ENCODE assay signal across 8 cellular contexts in genomic region chr16:67248401-67249177, GRCh38. TPM values are rescaled to one million over a fixed set of nuclear protein-coding genes. Genes with fewer than 3 reads are reported as not detected.
A peak's percentile ranks its signal among the peaks of the same experiment; 100 is the strongest.
DNase-seq lines count a peak whose midpoint lies in the region; ATAC-seq and TF ChIP-seq lines count a peak whose summit lies in the region.

TSS of gene SLC9A5 (plus strand) at chr16:67248979. CDS start at chr16:67249015, 36 bp downstream.

- peaks cover 42% of the 10 kb centered on the region; the same call in 1 of the 2 replicates for H3F3A ChIP-seq in PC-9 (ENCODE audit: insufficient read depth, low read depth)

- no peaks in the 10 kb centered on the region for H3K9me2 ChIP-seq in PC-9 (ENCODE audit: insufficient read depth)

- TF ChIP-seq CTCF in PC-9 (conservative IDR thresholded peaks at IDR 0.05) = no peak; the same call in 1 of the 2 replicates
- TF ChIP-seq CTCF in coronary artery (IDR thresholded peaks at IDR 0.05) = no peak

- peak within 1 kb of the TSS; percentile 89 for H3K18ac ChIP-seq in mesendoderm (ENCODE audit: low read length)

- H3K27ac ChIP-seq in PC-9 (no peak within 1 kb of the TSS), coronary artery (peak within 1 kb of the TSS in 1 of 2 donors; percentile 2), mesendoderm (ENCODE audit: low read depth, low read length) (no peak within 1 kb of the TSS)

- WGBS in mesendoderm (ENCODE audit: extremely low coverage, insufficient coverage, low lambda C conversion rate) = no CpG with 5 or more reads among the region's 75 CpGs

- no peaks in the 10 kb centered on the region for H4K20me1 ChIP-seq in PC-9 (ENCODE audit: insufficient read depth)

- peak within 1 kb of the TSS; percentile 69 for H2AK5ac ChIP-seq in mesendoderm (ENCODE audit: low read length)

- peak within 1 kb of the TSS; percentile 90 for H3K56ac ChIP-seq in mesendoderm (ENCODE audit: low read length)

- H3K27me3 ChIP-seq in PC-9 (ENCODE audit: insufficient read depth, low read depth) (no peaks in the 10 kb centered on the region; the same call in 1 of the 2 replicates), mesendoderm (ENCODE audit: insufficient read depth, low read length, poor library complexity) (peaks cover 4% of the 10 kb centered on the region)

- no peak within 1 kb of the TSS for H2BK120ac ChIP-seq in mesendoderm (ENCODE audit: low read depth, low read length)

- H4K8ac ChIP-seq in mesendoderm (ENCODE audit: low read depth, low read length) = no peak within 1 kb of the TSS

- H3K23ac ChIP-seq in mesendoderm (ENCODE audit: low read length) = peak within 1 kb of the TSS; percentile 89

- H3K79me2 ChIP-seq in PC-9 (ENCODE audit: low read depth) (peaks cover 21% of the 10 kb centered on the region), mesendoderm (ENCODE audit: control insufficient read depth, insufficient read depth, low read length) (peaks cover 5% of the 10 kb centered on the region)

- no peaks in the 10 kb centered on the region for H3K9me3 ChIP-seq in PC-9 (ENCODE audit: insufficient read depth, low read depth)

- H3K9ac ChIP-seq in mesendoderm (ENCODE audit: low read length) = peak within 1 kb of the TSS; percentile 73

- peaks cover 7% of the 10 kb centered on the region for H3K79me1 ChIP-seq in mesendoderm (ENCODE audit: low read length)

- peak within 1 kb of the TSS; percentile 81 for H3K4ac ChIP-seq in mesendoderm (ENCODE audit: low read depth, low read length)

- POLR2A ChIA-PET in PC-9 (lab: Charles Lee; ENCODE audit: unreplicated experiment) = interaction anchor here (0.8 kb wide), 1 partner anchor 718 kb away, joined by 6 read pairs; no protein-coding TSS in a partner anchor

- H3K4me1 ChIP-seq in PC-9 (replicated peaks; ENCODE audit: insufficient read depth) = peaks cover 32% of the 10 kb centered on the region
- H3K4me1 ChIP-seq in mesendoderm (ENCODE audit: control insufficient read depth, low read depth, low read length) = peaks cover 19% of the 10 kb centered on the region

- CTCF ChIA-PET in PC-9 (lab: Charles Lee) = interaction anchor here (0.9 kb wide), 1 partner anchor 34 kb away, joined by 3 read pairs; no protein-coding TSS in a partner anchor

- H3K36me3 ChIP-seq in PC-9 (ENCODE audit: low read depth) (no peaks in the 10 kb centered on the region), mesendoderm (ENCODE audit: control insufficient read depth, insufficient read depth, low read length) (no peaks in the 10 kb centered on the region)

- no TSS peak for BruUV-seq in PC-9 (replicated peaks; lab: Mats Ljungman, UMichigan)

- H3K4me2 ChIP-seq in PC-9 (peak within 1 kb of the TSS; percentile 87), mesendoderm (ENCODE audit: low read length) (peak within 1 kb of the TSS; percentile 83)

- H3K4me3 ChIP-seq in PC-9 (peak within 1 kb of the TSS; percentile 90), coronary artery (peak within 1 kb of the TSS; percentile 86), mesendoderm (ENCODE audit: low read length) (peak within 1 kb of the TSS; percentile 60)

- H2BK5ac ChIP-seq in mesendoderm (ENCODE audit: low read length) = no peak within 1 kb of the TSS

- no peak for ATAC-seq in activated CD4-positive, CD25-positive, alpha-beta regulatory T cell treated with anti-CD3 and anti-CD28 coated beads, Interleukin-2, amount 50 U/mL, for 24 hours
- ATAC-seq in GM21786 (IDR thresholded peaks at IDR 0.05; ENCODE audit: unreplicated experiment) (no peak), HG02852 (IDR thresholded peaks at IDR 0.05; ENCODE audit: unreplicated experiment) (no peak)

- peak within 1 kb of the TSS; percentile 37 for H2BK15ac ChIP-seq in mesendoderm (replicated peaks; ENCODE audit: low read depth)

- H4K5ac ChIP-seq in mesendoderm (ENCODE audit: low read length) = no peak within 1 kb of the TSS

- peak within 1 kb of the TSS; percentile 77 for H2AFZ ChIP-seq in PC-9

- intact Hi-C loops in PC-9 (cut with micrococcal nuclease; ENCODE audit: unreplicated experiment) = loop anchor here (5.0 to 10.0 kb wide), 2 partner anchors 76 to 986 kb away; partner anchors contain the start of genes ESRP2 and NOL3

- peak; percentile 47 for DNase-seq in activated CD4-positive, CD25-positive, alpha-beta regulatory T cell treated with anti-CD3 and anti-CD28 coated beads, Interleukin-2, amount 50 U/mL, for 72 hours
- DNase-seq in PC-9 (peak in 1 of 2 experiments; percentile 23), coronary artery (ENCODE audit: low spot score) (no peak), mesendoderm (no peak)
- no peak for DNase-seq in stimulated activated naive CD4-positive, alpha-beta T cell treated with Interleukin-2 at 50 U/mL for 16 hours (lab: John Stamatoyannopoulos, UW)

RNA-seq across cellular contexts. Expression of gene SLC9A5, which starts in this region (rescaled TPM):
- 5.2 and 6.9 TPM in 2 replicates for total RNA-seq in PC-9 (2021)
- polyA plus RNA-seq in mesendoderm (2013, experiment 1 of 2) = 1.1 TPM
- 0.95 TPM for polyA plus RNA-seq in mesendoderm (2013, experiment 2 of 2)
